In genomic region chr18:49842656-49843055, GRCh38 we compare ENCODE assay signal across 1 cellular context.
TF ChIP-seq lines count a peak whose summit lies in the region.

No MANE protein-coding gene starts in this region.

TF ChIP-seq in H1, 55 proteins besides CTCF, POLR2A, EP300 and RAD21:
- no peak for TF ChIP-seq BCL11A (IDR thresholded peaks at IDR 0.05; ENCODE audit: low read depth in 2 of 2, low read length in 2 of 2)
- TF ChIP-seq GTF2F1 (IDR thresholded peaks at IDR 0.05; ENCODE audit: borderline replicate concordance, low read depth, low read length) = no peak
- no peak for TF ChIP-seq KDM4A (IDR thresholded peaks at IDR 0.05; ENCODE audit: low read depth, low read length, severe bottlenecking)
- no peak for TF ChIP-seq CTBP2 (IDR thresholded peaks at IDR 0.05; ENCODE audit: borderline replicate concordance, insufficient read depth, insufficient read length, low read length)
- no peak for TF ChIP-seq TAF7 (optimal IDR thresholded peaks at IDR 0.05; ENCODE audit: borderline replicate concordance, low read depth, low read length)
- no peak for TF ChIP-seq RXRA (IDR thresholded peaks at IDR 0.05; ENCODE audit: insufficient read depth, low read depth, low read length)
- TF ChIP-seq JUND (IDR thresholded peaks at IDR 0.05; ENCODE audit: low read length) = no peak
- TF ChIP-seq MAX (IDR thresholded peaks at IDR 0.05) = no peak
- TF ChIP-seq HDAC6 (IDR thresholded peaks at IDR 0.05; ENCODE audit: low read depth, low read length) = no peak
